12 cellular contexts compared by ENCODE assay signal in the genomic region with DNA sequence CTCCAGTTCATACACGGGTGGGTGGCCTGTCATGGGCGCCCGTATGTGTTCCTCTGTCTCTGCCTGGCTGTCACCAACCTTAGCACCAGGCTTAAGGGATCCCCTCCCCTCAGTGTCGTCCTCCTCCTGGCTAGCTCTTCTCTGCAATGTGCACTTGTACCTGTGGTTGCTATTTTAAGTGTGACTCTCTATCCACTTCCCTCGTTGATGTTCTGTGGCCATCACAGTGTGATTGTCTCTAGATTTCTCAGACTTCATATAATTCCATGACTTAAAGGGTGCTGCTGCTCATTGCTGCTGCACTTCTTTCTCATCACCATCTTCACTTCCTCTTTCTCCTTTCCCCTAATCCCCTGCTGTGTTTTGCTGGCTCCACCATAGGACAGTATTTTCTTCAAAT.
A peak's percentile ranks its signal among the peaks of the same experiment; 100 is the strongest.
DNase-seq lines count a peak whose midpoint lies in the region; ATAC-seq and TF ChIP-seq lines count a peak whose summit lies in the region.
"Had no signal": no experiment of that assay in that cellular context is flagged by ENCODE, and none has a peak within 500 bp of the region (broad histone marks: within the 10 kb centered on the region; RNA-seq: fewer than 3 reads in every experiment).

No MANE protein-coding gene starts in this region.

- POLR2A ChIA-PET in activated CD4-positive, alpha-beta T cell treated with anti-CD3 and anti-CD28 coated beads for 36 hours (lab: Charles Lee), result no interaction called here
- POLR2A ChIA-PET in activated CD4-positive, alpha-beta T cell treated with anti-CD3 and anti-CD28 coated beads, Interleukin-2, amount 10 ng/mL, durations not matched to agents 7 days and 5 days (lab: Charles Lee), result no interaction called here

- ATAC-seq in activated CD4-positive, alpha-beta T cell treated with anti-CD3 and anti-CD28 coated beads for 36 hours, result peak; percentile 33
- peak; percentile 86 for ATAC-seq in HG02798 (IDR thresholded peaks at IDR 0.05; ENCODE audit: poor library complexity, unreplicated experiment)
- peak; percentile 94 for ATAC-seq in stimulated activated memory B cell treated with anti-CD40 and anti-IgM and Interleukin-4, amounts not matched to agents 10 μg/mL and 1 μg/mL and 100 μg/mL, for 72 hours

- no peak overlapping the region for H3K4me2 ChIP-seq in Loucy (ENCODE audit: low read depth, low read length, poor library complexity, severe bottlenecking)

- no peaks in the 10 kb centered on the region for H3K36me3 ChIP-seq in Loucy (ENCODE audit: insufficient read depth, low read length)

- no peak overlapping the region for H3K27ac Mint-ChIP-seq in activated CD4-positive, alpha-beta T cell treated with anti-CD3 and anti-CD28 coated beads for 36 hours
- no peak overlapping the region for H3K27ac Mint-ChIP-seq in activated CD4-positive, alpha-beta T cell treated with anti-CD3 and anti-CD28 coated beads, Interleukin-2, amount 10 ng/mL, durations not matched to agents 7 days and 5 days
- peak overlapping the region; percentile 91 for H3K27ac Mint-ChIP-seq in stimulated activated memory B cell treated with anti-CD40 and anti-IgM and Interleukin-4, amounts not matched to agents 10 μg/mL and 1 μg/mL and 100 μg/mL, for 72 hours
- no peak overlapping the region for H3K27ac Mint-ChIP-seq in osteocyte (ENCODE audit: unreplicated experiment)

- no peak for DNase-seq in activated CD4-positive, alpha-beta T cell treated with anti-CD3 and anti-CD28 coated beads for 36 hours
- DNase-seq in activated CD4-positive, alpha-beta T cell treated with anti-CD3 and anti-CD28 coated beads, Interleukin-2, amount 10 ng/mL, durations not matched to agents 7 days and 5 days, result no peak
- no peak for DNase-seq in osteocyte (ENCODE audit: extremely low spot score, unreplicated experiment)
- no peak for DNase-seq in EL
- DNase-seq in NCI-H2227 (lab: John Stamatoyannopoulos, UW; ENCODE audit: unreplicated experiment), result no peak
- DNase-seq: activated CD4-positive, alpha-beta T cell treated with anti-CD3 and anti-CD28 coated beads, Interleukin-2, amount 50 U/mL, for 48 hours; cerebellar nuclear complex; NCI-H446; nucleus accumbens had no signal

- H3K4me3 Mint-ChIP-seq in activated CD4-positive, alpha-beta T cell treated with anti-CD3 and anti-CD28 coated beads for 36 hours, result no peak overlapping the region
- no peak overlapping the region for H3K4me3 Mint-ChIP-seq in activated CD4-positive, alpha-beta T cell treated with anti-CD3 and anti-CD28 coated beads, Interleukin-2, amount 10 ng/mL, durations not matched to agents 7 days and 5 days
- H3K4me3 Mint-ChIP-seq in stimulated activated memory B cell treated with anti-CD40 and anti-IgM and Interleukin-4, amounts not matched to agents 10 μg/mL and 1 μg/mL and 100 μg/mL, for 72 hours, result peak overlapping the region; percentile 51
- no peak overlapping the region for H3K4me3 Mint-ChIP-seq in osteocyte (ENCODE audit: unreplicated experiment)

- H3K4me1 ChIP-seq in Loucy (ENCODE audit: insufficient read depth, low read length, poor library complexity, severe bottlenecking), result peaks cover 9% of the 10 kb centered on the region

- no peaks in the 10 kb centered on the region for H4K20me1 ChIP-seq in Loucy (ENCODE audit: insufficient read depth, low read length, poor library complexity, severe bottlenecking)

- peak overlapping the region; percentile 84 for H2AFZ ChIP-seq in Loucy (ENCODE audit: low read length)

- H3K9me3 ChIP-seq in Loucy (ENCODE audit: insufficient read depth, low read depth, low read length), result no peaks in the 10 kb centered on the region

- no peaks in the 10 kb centered on the region for H3K27me3 ChIP-seq in Loucy (ENCODE audit: insufficient read depth, low read length, poor library complexity, severe bottlenecking)

- no peak for TF ChIP-seq CTCF in Loucy (conservative IDR thresholded peaks at IDR 0.05; ENCODE audit: low read length)
- TF ChIP-seq CTCF in osteocyte (IDR thresholded peaks at IDR 0.05), result no peak

- no peaks in the 10 kb centered on the region for H3K9me3 Mint-ChIP-seq in activated CD4-positive, alpha-beta T cell treated with anti-CD3 and anti-CD28 coated beads for 36 hours (ENCODE audit: low read depth)
- peaks cover 3% of the 10 kb centered on the region for H3K9me3 Mint-ChIP-seq in activated CD4-positive, alpha-beta T cell treated with anti-CD3 and anti-CD28 coated beads, Interleukin-2, amount 10 ng/mL, durations not matched to agents 7 days and 5 days
- H3K9me3 Mint-ChIP-seq in stimulated activated memory B cell treated with anti-CD40 and anti-IgM and Interleukin-4, amounts not matched to agents 10 μg/mL and 1 μg/mL and 100 μg/mL, for 72 hours, result peaks cover 3% of the 10 kb centered on the region
- peaks cover 5% of the 10 kb centered on the region for H3K9me3 Mint-ChIP-seq in osteocyte (ENCODE audit: unreplicated experiment)

- CTCF ChIA-PET in activated CD4-positive, alpha-beta T cell treated with anti-CD3 and anti-CD28 coated beads for 36 hours (lab: Charles Lee), result interaction anchor here (1.3 kb wide), 1 partner anchor 201 kb away, joined by 5 read pairs; no protein-coding TSS in a partner anchor
- CTCF ChIA-PET in activated CD4-positive, alpha-beta T cell treated with anti-CD3 and anti-CD28 coated beads, Interleukin-2, amount 10 ng/mL, durations not matched to agents 7 days and 5 days (lab: Charles Lee), result no interaction called here

- no peaks in the 10 kb centered on the region for H3K36me3 Mint-ChIP-seq in activated CD4-positive, alpha-beta T cell treated with anti-CD3 and anti-CD28 coated beads for 36 hours (ENCODE audit: low read depth)
- no peaks in the 10 kb centered on the region for H3K36me3 Mint-ChIP-seq in activated CD4-positive, alpha-beta T cell treated with anti-CD3 and anti-CD28 coated beads, Interleukin-2, amount 10 ng/mL, durations not matched to agents 7 days and 5 days (ENCODE audit: low read depth)
- peaks cover under 1% of the 10 kb centered on the region for H3K36me3 Mint-ChIP-seq in stimulated activated memory B cell treated with anti-CD40 and anti-IgM and Interleukin-4, amounts not matched to agents 10 μg/mL and 1 μg/mL and 100 μg/mL, for 72 hours
- peaks cover 3% of the 10 kb centered on the region for H3K36me3 Mint-ChIP-seq in osteocyte (ENCODE audit: unreplicated experiment)

- no peaks in the 10 kb centered on the region for H3K79me2 ChIP-seq in Loucy (ENCODE audit: insufficient read depth, low read length)

- H3F3A ChIP-seq in Loucy (ENCODE audit: low read depth), result no peaks in the 10 kb centered on the region

- no peak overlapping the region for H3K4me3 ChIP-seq in Loucy (ENCODE audit: low read length, poor library complexity, severe bottlenecking)

- no peak overlapping the region for H3K9ac ChIP-seq in Loucy (ENCODE audit: low read depth, low read length, poor library complexity, severe bottlenecking)

- no peaks in the 10 kb centered on the region for H3K9me2 ChIP-seq in Loucy (replicated peaks; ENCODE audit: low read depth, low read length)

- no peaks in the 10 kb centered on the region for H3K27me3 Mint-ChIP-seq in activated CD4-positive, alpha-beta T cell treated with anti-CD3 and anti-CD28 coated beads for 36 hours
- H3K27me3 Mint-ChIP-seq in activated CD4-positive, alpha-beta T cell treated with anti-CD3 and anti-CD28 coated beads, Interleukin-2, amount 10 ng/mL, durations not matched to agents 7 days and 5 days, result no peaks in the 10 kb centered on the region
- no peaks in the 10 kb centered on the region for H3K27me3 Mint-ChIP-seq in stimulated activated memory B cell treated with anti-CD40 and anti-IgM and Interleukin-4, amounts not matched to agents 10 μg/mL and 1 μg/mL and 100 μg/mL, for 72 hours
- H3K27me3 Mint-ChIP-seq in osteocyte (ENCODE audit: unreplicated experiment), result no peaks in the 10 kb centered on the region

- H3K4me1 Mint-ChIP-seq in activated CD4-positive, alpha-beta T cell treated with anti-CD3 and anti-CD28 coated beads for 36 hours, result peaks cover 9% of the 10 kb centered on the region
- peaks cover 10% of the 10 kb centered on the region for H3K4me1 Mint-ChIP-seq in activated CD4-positive, alpha-beta T cell treated with anti-CD3 and anti-CD28 coated beads, Interleukin-2, amount 10 ng/mL, durations not matched to agents 7 days and 5 days
- peaks cover 15% of the 10 kb centered on the region for H3K4me1 Mint-ChIP-seq in stimulated activated memory B cell treated with anti-CD40 and anti-IgM and Interleukin-4, amounts not matched to agents 10 μg/mL and 1 μg/mL and 100 μg/mL, for 72 hours
- H3K4me1 Mint-ChIP-seq in osteocyte (ENCODE audit: unreplicated experiment), result peaks cover 5% of the 10 kb centered on the region

- intact Hi-C loops in activated CD4-positive, alpha-beta T cell treated with anti-CD3 and anti-CD28 coated beads for 36 hours (cut with DNase I, micrococcal nuclease), result no loop called here

Comparison
In these comparisons a context has a peak if more than half of its experiments do, and no peak if none do; other contexts are left out.
1. ATAC-seq: peak in every context shown above with its lines; median percentile 94 in stimulated activated memory B cell treated with anti-CD40 and anti-IgM and Interleukin-4, amounts not matched to agents 10 μg/mL and 1 μg/mL and 100 μg/mL, for 72 hours; 86 in HG02798; 33 in activated CD4-positive, alpha-beta T cell treated with anti-CD3 and anti-CD28 coated beads for 36 hours.